10 cellular contexts compared by ENCODE assay signal in genomic region chr11:114163830-114164401, GRCh38.
A peak's percentile ranks its signal among the peaks of the same experiment; 100 is the strongest.
DNase-seq lines count a peak whose midpoint lies in the region; ATAC-seq and TF ChIP-seq lines count a peak whose summit lies in the region.
"Had no signal": no experiment of that assay in that cellular context is flagged by ENCODE, and none has a peak within 500 bp of the region (broad histone marks: within the 10 kb centered on the region; RNA-seq: fewer than 3 reads in every experiment).

No MANE protein-coding gene starts in this region.

- H3K27ac ChIP-seq in muscle layer of duodenum (ENCODE audit: low read length) (peak overlapping the region; percentile 97), tibial artery (peak overlapping the region; percentile 94 to 95)

- POLR2A ChIA-PET in activated CD4-positive, alpha-beta memory T cell treated with anti-CD3 and anti-CD28 coated beads for 36 hours (lab: Charles Lee), result no interaction called here

- peak overlapping the region; percentile 15 to 52 for H3K27ac Mint-ChIP-seq in effector memory CD8-positive, alpha-beta T cell
- H3K27ac Mint-ChIP-seq in activated CD4-positive, alpha-beta memory T cell treated with anti-CD3 and anti-CD28 coated beads for 36 hours, result no peak overlapping the region

- H3K4me3 Mint-ChIP-seq in effector memory CD8-positive, alpha-beta T cell, result peak overlapping the region in 1 of 2 donors; percentile 7
- H3K4me3 Mint-ChIP-seq in activated CD4-positive, alpha-beta memory T cell treated with anti-CD3 and anti-CD28 coated beads for 36 hours, result no peak overlapping the region

- DNase-seq in NCI-H748 (lab: John Stamatoyannopoulos, UW; ENCODE audit: unreplicated experiment) (peak; percentile 35), NCI-H748 treated with DMSO at 0.1 percent for 48 hours (lab: John Stamatoyannopoulos, UW) (no peak), tibial artery (peak; percentile 81 to 82), H7 (no peak)
- no peak for DNase-seq in effector memory CD8-positive, alpha-beta T cell
- DNase-seq in activated CD4-positive, alpha-beta memory T cell treated with anti-CD3 and anti-CD28 coated beads for 36 hours, result no peak
- DNase-seq: MG63 had no signal

- CTCF ChIA-PET in activated CD4-positive, alpha-beta memory T cell treated with anti-CD3 and anti-CD28 coated beads for 36 hours (lab: Charles Lee), result no interaction called here

- peaks cover 32% of the 10 kb centered on the region for H3K36me3 Mint-ChIP-seq in effector memory CD8-positive, alpha-beta T cell (ENCODE audit: insufficient read depth)
- H3K36me3 Mint-ChIP-seq in activated CD4-positive, alpha-beta memory T cell treated with anti-CD3 and anti-CD28 coated beads for 36 hours, result no peaks in the 10 kb centered on the region

- H3K27me3 Mint-ChIP-seq in effector memory CD8-positive, alpha-beta T cell, result no peaks in the 10 kb centered on the region
- H3K27me3 Mint-ChIP-seq in activated CD4-positive, alpha-beta memory T cell treated with anti-CD3 and anti-CD28 coated beads for 36 hours, result peaks cover 2% of the 10 kb centered on the region

- no peak for ATAC-seq in effector memory CD8-positive, alpha-beta T cell (replicated peaks)
- ATAC-seq in GM21360 (IDR thresholded peaks at IDR 0.05; ENCODE audit: unreplicated experiment), result no peak
- ATAC-seq: A549 had no signal

- H3K27me3 ChIP-seq in muscle layer of duodenum (ENCODE audit: low read depth, low read length), result no peaks in the 10 kb centered on the region
- H3K27me3 ChIP-seq in tibial artery, result no peaks in the 10 kb centered on the region
- H3K27me3 ChIP-seq in H7 (ENCODE audit: control insufficient read depth, insufficient read depth, low read length), result no peaks in the 10 kb centered on the region

- H3K9me3 ChIP-seq in muscle layer of duodenum (ENCODE audit: control insufficient read depth in 1 of 2, low read length in 2 of 2) (no peaks in the 10 kb centered on the region), tibial artery (no peaks in the 10 kb centered on the region)
- H3K9me3 ChIP-seq: A549, MG63 had no signal

- H3K4me3 ChIP-seq in muscle layer of duodenum (ENCODE audit: low read depth in 1 of 2, low read length in 2 of 2), result peak overlapping the region in 1 of 2 donors; percentile 48
- peak overlapping the region in 1 of 2 donors; percentile 23 for H3K4me3 ChIP-seq in tibial artery
- no peak overlapping the region for H3K4me3 ChIP-seq in H7 (ENCODE audit: insufficient read depth, low read depth, low read length)
- H3K4me3 ChIP-seq: MG63 had no signal

- H3K36me3 ChIP-seq in muscle layer of duodenum (ENCODE audit: control insufficient read depth in 1 of 2, insufficient read depth in 2 of 2, low read length in 2 of 2) (peaks cover 0 to 4% of the 10 kb centered on the region in 2 donors), tibial artery (peaks cover 4 to 24% (median 9%) of the 10 kb centered on the region in 3 donors), H7 (replicated peaks; ENCODE audit: control insufficient read depth, insufficient read depth, low read length) (no peaks in the 10 kb centered on the region)
- H3K36me3 ChIP-seq: MG63 had no signal

- TF ChIP-seq CTCF in tibial artery (IDR thresholded peaks at IDR 0.05), result no peak

- intact Hi-C loops in tibial artery (cut with DNase I; ENCODE audit: low total_unique reads), result loop anchor here (2.0 to 10.0 kb wide), 2 partner anchors 15 to 141 kb away; no protein-coding TSS in a partner anchor
- intact Hi-C loops in activated CD4-positive, alpha-beta memory T cell treated with anti-CD3 and anti-CD28 coated beads for 36 hours (cut with micrococcal nuclease), result loop anchor here (5.0 kb wide), 3 partner anchors 82 to 238 kb away; partner anchors contain the start of genes C11orf71 and RBM7

- H3K4me1 ChIP-seq in muscle layer of duodenum (ENCODE audit: control insufficient read depth in 1 of 2, insufficient read depth in 2 of 2, low read length in 2 of 2) (peaks cover 66 to 79% of the 10 kb centered on the region in 2 donors), tibial artery (peaks cover 19 to 97% (median 91%) of the 10 kb centered on the region in 4 donors)

- peaks cover 73% of the 10 kb centered on the region in 2 donors for H3K4me1 Mint-ChIP-seq in effector memory CD8-positive, alpha-beta T cell (ENCODE audit: low read depth in 2 of 2)
- H3K4me1 Mint-ChIP-seq in activated CD4-positive, alpha-beta memory T cell treated with anti-CD3 and anti-CD28 coated beads for 36 hours (ENCODE audit: low read depth), result peaks cover 79% of the 10 kb centered on the region

- H3K9me3 Mint-ChIP-seq in effector memory CD8-positive, alpha-beta T cell, result no peaks in the 10 kb centered on the region
- no peaks in the 10 kb centered on the region for H3K9me3 Mint-ChIP-seq in activated CD4-positive, alpha-beta memory T cell treated with anti-CD3 and anti-CD28 coated beads for 36 hours

Comparison
In these comparisons a context has a peak if more than half of its experiments do, and no peak if none do; other contexts are left out.
1. DNase-seq: peak in NCI-H748 (single experiment) and tibial artery (2 of 2); none in NCI-H748 treated with DMSO at 0.1 percent for 48 hours (single experiment), effector memory CD8-positive, alpha-beta T cell (0 of 3), activated CD4-positive, alpha-beta memory T cell treated with anti-CD3 and anti-CD28 coated beads for 36 hours (single experiment) and H7 (single experiment).